ENCODE assay signal across 15 cellular contexts in the genomic region with DNA sequence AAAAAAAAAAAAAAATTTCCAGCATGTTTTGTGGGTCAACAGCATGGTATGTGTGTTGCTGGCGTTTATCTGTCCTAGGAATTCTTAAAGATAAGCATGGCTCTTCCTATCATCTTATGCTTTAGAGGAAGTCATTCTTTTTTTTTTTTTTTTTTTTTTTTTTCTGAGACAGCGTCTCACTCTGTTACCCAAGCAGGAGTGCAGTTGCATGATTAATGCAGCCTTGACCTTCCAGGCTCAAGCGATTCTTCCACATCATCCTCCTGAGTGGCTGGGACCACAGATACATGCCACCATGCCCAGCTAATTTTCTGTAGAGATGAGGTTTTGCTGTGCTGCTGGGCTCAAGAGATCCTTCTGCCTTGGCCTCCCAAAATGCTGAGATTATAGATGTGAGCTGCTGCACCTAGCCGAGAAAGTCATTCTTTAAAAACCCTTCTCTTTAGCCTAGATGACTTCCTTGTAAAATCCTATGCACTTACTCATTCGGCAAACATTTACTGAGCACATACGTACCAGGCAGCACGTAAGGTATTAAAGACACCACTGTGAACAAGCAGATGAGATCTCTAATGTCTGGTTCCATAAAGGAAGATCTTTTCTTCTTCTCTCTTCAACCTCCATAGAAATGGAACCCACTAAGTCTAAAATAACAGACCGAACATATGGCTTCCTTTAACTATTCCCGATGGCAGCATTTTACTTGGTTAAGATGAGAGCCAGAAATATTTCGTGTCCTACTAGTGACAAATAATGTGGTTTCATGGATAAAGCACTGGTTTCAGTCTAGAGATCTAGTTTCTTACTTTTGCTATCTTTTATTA.
DNase-seq lines count a peak whose midpoint lies in the region; ATAC-seq and TF ChIP-seq lines count a peak whose summit lies in the region.
"Had no signal": no experiment of that assay in that cellular context is flagged by ENCODE, and none has a peak within 500 bp of the region (broad histone marks: within the 10 kb centered on the region; RNA-seq: fewer than 3 reads in every experiment).

No MANE protein-coding gene starts in this region.

- ATAC-seq in lower lobe of right lung = peak; percentile 19 to 23
- ATAC-seq in activated T-helper 17 cell treated with anti-CD3 and anti-CD28 coated beads, Interleukin-2, amount 50 U/mL, for 72 hours (replicated peaks) = no peak
- ATAC-seq: naive thymus-derived CD8-positive, alpha-beta T cell had no signal

- peak overlapping the region; percentile 27 for H3K27ac ChIP-seq in lower lobe of right lung
- H3K27ac ChIP-seq in ascending aorta = no peak overlapping the region
- H3K27ac ChIP-seq: BLaER1 treated with 17β-estradiol and CSF1 and Interleukin-3, amounts not matched to agents 10 nM and 100 nM; WERI-Rb-1 had no signal

- H3K9me3 Mint-ChIP-seq in Caco-2 (ENCODE audit: unreplicated experiment) = peaks cover 10% of the 10 kb centered on the region
- no peaks in the 10 kb centered on the region for H3K9me3 Mint-ChIP-seq in chondrocyte (ENCODE audit: low read depth)
- H3K9me3 Mint-ChIP-seq in activated T-helper 17 cell treated with anti-CD3 and anti-CD28 coated beads, Interleukin-2, amount 50 U/mL, for 72 hours = no peaks in the 10 kb centered on the region
- H3K9me3 Mint-ChIP-seq: immature natural killer cell had no signal

- H3K36me3 Mint-ChIP-seq in Caco-2 (ENCODE audit: insufficient read depth, unreplicated experiment) (no peaks in the 10 kb centered on the region), chondrocyte (ENCODE audit: low read depth) (no peaks in the 10 kb centered on the region)
- H3K36me3 Mint-ChIP-seq in activated T-helper 17 cell treated with anti-CD3 and anti-CD28 coated beads, Interleukin-2, amount 50 U/mL, for 72 hours (ENCODE audit: low read depth) = no peaks in the 10 kb centered on the region
- H3K36me3 Mint-ChIP-seq: immature natural killer cell; naive thymus-derived CD8-positive, alpha-beta T cell had no signal

- CTCF ChIA-PET in Caco-2 (lab: Charles Lee) = no interaction called here

- H3K4me3 ChIP-seq in Caco-2 (ENCODE audit: low read depth, low read length) (no peak overlapping the region), lower lobe of right lung (no peak overlapping the region), ascending aorta (no peak overlapping the region)
- H3K4me3 ChIP-seq: BLaER1 treated with 17β-estradiol and CSF1 and Interleukin-3, amounts not matched to agents 10 nM and 100 nM had no signal

- H3K27me3 ChIP-seq in Caco-2 (replicated peaks; ENCODE audit: control insufficient read depth, insufficient read depth, low read length) (no peaks in the 10 kb centered on the region), lower lobe of right lung (ENCODE audit: low read depth) (no peaks in the 10 kb centered on the region), ascending aorta (no peaks in the 10 kb centered on the region)
- H3K27me3 ChIP-seq: BLaER1 treated with 17β-estradiol and CSF1 and Interleukin-3, amounts not matched to agents 10 nM and 100 nM had no signal

- BruUV-seq in Caco-2 (replicated peaks; lab: Mats Ljungman, UMichigan) = no TSS peak

- POLR2A ChIA-PET in Caco-2 (lab: Charles Lee) = no interaction called here

- H3K4me3 Mint-ChIP-seq in Caco-2 (ENCODE audit: unreplicated experiment) = peak overlapping the region; percentile 62
- H3K4me3 Mint-ChIP-seq in chondrocyte (ENCODE audit: unreplicated experiment) = no peak overlapping the region
- no peak overlapping the region for H3K4me3 Mint-ChIP-seq in activated T-helper 17 cell treated with anti-CD3 and anti-CD28 coated beads, Interleukin-2, amount 50 U/mL, for 72 hours
- H3K4me3 Mint-ChIP-seq: immature natural killer cell; naive thymus-derived CD8-positive, alpha-beta T cell had no signal

- no peak for TF ChIP-seq CTCF in Caco-2 (IDR thresholded peaks at IDR 0.05; ENCODE audit: insufficient read depth in 1 of 2, low read depth in 1 of 2, low read length in 1 of 2, severe bottlenecking in 1 of 2, unreplicated experiment in 1 of 2)
- TF ChIP-seq CTCF in chondrocyte (IDR thresholded peaks at IDR 0.05) = no peak
- TF ChIP-seq CTCF in lower lobe of right lung (IDR thresholded peaks at IDR 0.05) = no peak
- TF ChIP-seq CTCF in ascending aorta (IDR thresholded peaks at IDR 0.05) = no peak

- H3K4me1 ChIP-seq in Caco-2 = peaks cover 72% of the 10 kb centered on the region
- peaks cover 23% of the 10 kb centered on the region for H3K4me1 ChIP-seq in lower lobe of right lung
- peaks cover 0 to 6% of the 10 kb centered on the region in 2 donors for H3K4me1 ChIP-seq in ascending aorta

- no peaks in the 10 kb centered on the region for H3K36me3 ChIP-seq in Caco-2 (ENCODE audit: control insufficient read depth, insufficient read depth, low read length)
- no peaks in the 10 kb centered on the region for H3K36me3 ChIP-seq in lower lobe of right lung
- H3K36me3 ChIP-seq in ascending aorta = no peaks in the 10 kb centered on the region
- H3K36me3 ChIP-seq: WERI-Rb-1 had no signal

- peak; percentile 62 to 69 for DNase-seq in Caco-2
- DNase-seq in M059J (ENCODE audit: low read depth) = peak; percentile 83
- DNase-seq in chondrocyte (ENCODE audit: low spot score) = no peak
- no peak for DNase-seq in lower lobe of right lung
- DNase-seq in occipital lobe (lab: John Stamatoyannopoulos, UW) = no peak
- no peak for DNase-seq in HUDEP-2 (lab: John Stamatoyannopoulos, UW; ENCODE audit: unreplicated experiment in 76 of 76)
- DNase-seq in ascending aorta (ENCODE audit: low spot score in 2 of 2) = no peak
- DNase-seq: activated T-cell treated with anti-CD3 and anti-CD28 coated beads for 4 hours; anterior cingulate cortex; GOT3; immature natural killer cell; naive thymus-derived CD8-positive, alpha-beta T cell; WERI-Rb-1 had no signal

- H3K4me1 Mint-ChIP-seq in Caco-2 (ENCODE audit: low read depth, unreplicated experiment) (peaks cover 64% of the 10 kb centered on the region), chondrocyte (ENCODE audit: low read depth) (peaks cover 45% of the 10 kb centered on the region)
- no peaks in the 10 kb centered on the region for H3K4me1 Mint-ChIP-seq in activated T-helper 17 cell treated with anti-CD3 and anti-CD28 coated beads, Interleukin-2, amount 50 U/mL, for 72 hours
- H3K4me1 Mint-ChIP-seq: immature natural killer cell had no signal

- H3K9me3 ChIP-seq in Caco-2 (no peaks in the 10 kb centered on the region), lower lobe of right lung (no peaks in the 10 kb centered on the region), ascending aorta (no peaks in the 10 kb centered on the region)
- H3K9me3 ChIP-seq: BLaER1 treated with 17β-estradiol and CSF1 and Interleukin-3, amounts not matched to agents 10 nM and 100 nM had no signal

- no peaks in the 10 kb centered on the region for H3K27me3 Mint-ChIP-seq in Caco-2 (ENCODE audit: insufficient read depth, unreplicated experiment)
- H3K27me3 Mint-ChIP-seq in chondrocyte (ENCODE audit: low read depth) = no peaks in the 10 kb centered on the region
- H3K27me3 Mint-ChIP-seq in activated T-helper 17 cell treated with anti-CD3 and anti-CD28 coated beads, Interleukin-2, amount 50 U/mL, for 72 hours = no peaks in the 10 kb centered on the region

- intact Hi-C loops in Caco-2 (cut with micrococcal nuclease; ENCODE audit: unreplicated experiment) (loop anchor here (2.0 to 5.0 kb wide), 3 partner anchors 37 to 96 kb away; no protein-coding TSS in a partner anchor), lower lobe of right lung (cut with DNase I) (no loop called here), ascending aorta (cut with DNase I) (loop anchor here (10.0 kb wide), 1 partner anchor 64 kb away; no protein-coding TSS in a partner anchor)

- H3K27ac Mint-ChIP-seq in Caco-2 (ENCODE audit: unreplicated experiment) (peak overlapping the region; percentile 96), chondrocyte (ENCODE audit: unreplicated experiment) (peak overlapping the region; percentile 84)
- no peak overlapping the region for H3K27ac Mint-ChIP-seq in activated T-helper 17 cell treated with anti-CD3 and anti-CD28 coated beads, Interleukin-2, amount 50 U/mL, for 72 hours
- H3K27ac Mint-ChIP-seq: immature natural killer cell; naive thymus-derived CD8-positive, alpha-beta T cell had no signal

Comparison
In these comparisons a context has a peak if more than half of its experiments do, and no peak if none do; other contexts are left out.
1. DNase-seq: peak in Caco-2 (2 of 2) and M059J (single experiment); none in chondrocyte (single experiment), lower lobe of right lung (single experiment), occipital lobe (single experiment), HUDEP-2 (0 of 76) and ascending aorta (0 of 2).